13 cellular contexts compared by ENCODE assay signal in genomic region chr2:54409752-54410151, GRCh38. TPM values are rescaled to one million over a fixed set of nuclear protein-coding genes. Genes with fewer than 3 reads are reported as not detected.
DNase-seq lines count a peak whose midpoint lies in the region; ATAC-seq and TF ChIP-seq lines count a peak whose summit lies in the region.
"Had no signal": no experiment of that assay in that cellular context is flagged by ENCODE, and none has a peak within 500 bp of the region (broad histone marks: within the 10 kb centered on the region; RNA-seq: fewer than 3 reads in every experiment).

No MANE protein-coding gene starts in this region.

- H3K9me3 Mint-ChIP-seq in nephron progenitor cell, result no peaks in the 10 kb centered on the region
- H3K9me3 Mint-ChIP-seq in activated naive CD4-positive, alpha-beta T cell treated with anti-CD3 and anti-CD28 coated beads, Interleukin-2, amount 50 U/mL, for 72 hours, result no peaks in the 10 kb centered on the region
- no peaks in the 10 kb centered on the region for H3K9me3 Mint-ChIP-seq in stimulated activated naive CD8-positive, alpha-beta T cell treated with anti-CD3 and anti-CD28 coated beads, Interleukin-15, amount 100 ng/mL, for 72 hours
- H3K9me3 Mint-ChIP-seq: natural killer cell treated with Interleukin-12 subunit alpha and Interleukin-12 subunit beta and Interleukin-15 and Interleukin-18, amount 100 ng/mL, for 72 hours had no signal

- H3K4me1 Mint-ChIP-seq in nephron progenitor cell, result peaks cover 11% of the 10 kb centered on the region
- H3K4me1 Mint-ChIP-seq in stimulated activated naive CD8-positive, alpha-beta T cell treated with anti-CD3 and anti-CD28 coated beads, Interleukin-15, amount 100 ng/mL, for 72 hours, result no peaks in the 10 kb centered on the region

- H3K27ac Mint-ChIP-seq in nephron progenitor cell, result peak overlapping the region; percentile 26
- H3K27ac Mint-ChIP-seq in activated naive CD4-positive, alpha-beta T cell treated with anti-CD3 and anti-CD28 coated beads, Interleukin-2, amount 50 U/mL, for 72 hours, result no peak overlapping the region
- no peak overlapping the region for H3K27ac Mint-ChIP-seq in stimulated activated naive CD8-positive, alpha-beta T cell treated with anti-CD3 and anti-CD28 coated beads, Interleukin-15, amount 100 ng/mL, for 72 hours
- H3K27ac Mint-ChIP-seq: natural killer cell treated with Interleukin-12 subunit alpha and Interleukin-12 subunit beta and Interleukin-15 and Interleukin-18, amount 100 ng/mL, for 72 hours had no signal

- H3K27me3 Mint-ChIP-seq in nephron progenitor cell (ENCODE audit: low read depth, poor library complexity), result peaks cover 8% of the 10 kb centered on the region
- no peaks in the 10 kb centered on the region for H3K27me3 Mint-ChIP-seq in stimulated activated naive CD8-positive, alpha-beta T cell treated with anti-CD3 and anti-CD28 coated beads, Interleukin-15, amount 100 ng/mL, for 72 hours

- TF ChIP-seq CTCF in nephron progenitor cell (IDR thresholded peaks at IDR 0.05), result no peak

- DNase-seq in COLO829 (ENCODE audit: low spot score) (peak; percentile 48), NCI-H2227 (lab: John Stamatoyannopoulos, UW; ENCODE audit: unreplicated experiment) (peak; percentile 86), dermis blood vessel endothelial cell (peak; percentile 37), nephron progenitor cell (no peak), NCI-H446 (lab: John Stamatoyannopoulos, UW) (no peak)
- DNase-seq in activated naive CD4-positive, alpha-beta T cell treated with anti-CD3 and anti-CD28 coated beads, Interleukin-2, amount 50 U/mL, for 72 hours (ENCODE audit: low spot score in 2 of 2), result no peak
- DNase-seq in stimulated activated naive CD8-positive, alpha-beta T cell treated with anti-CD3 and anti-CD28 coated beads, Interleukin-15, amount 100 ng/mL, for 72 hours, result no peak
- DNase-seq: activated CD4-positive, alpha-beta T cell treated with anti-CD3 and anti-CD28 coated beads for 4 hours; NCI-H526 treated with DMSO at 0.1 percent for 48 hours; RPMI8226 had no signal

- ATAC-seq in activated naive CD4-positive, alpha-beta T cell treated with anti-CD3 and anti-CD28 coated beads, Interleukin-2, amount 50 U/mL, for 72 hours, result no peak
- ATAC-seq in stimulated activated naive CD8-positive, alpha-beta T cell treated with anti-CD3 and anti-CD28 coated beads, Interleukin-15, amount 100 ng/mL, for 72 hours, result no peak
- ATAC-seq in HG02884 (IDR thresholded peaks at IDR 0.05; ENCODE audit: unreplicated experiment), result no peak
- ATAC-seq: HepG2; natural killer cell treated with Interleukin-12 subunit alpha and Interleukin-12 subunit beta and Interleukin-15 and Interleukin-18, amount 100 ng/mL, for 72 hours had no signal

- no peaks in the 10 kb centered on the region for H3K36me3 Mint-ChIP-seq in nephron progenitor cell (ENCODE audit: low read depth)
- no peaks in the 10 kb centered on the region for H3K36me3 Mint-ChIP-seq in activated naive CD4-positive, alpha-beta T cell treated with anti-CD3 and anti-CD28 coated beads, Interleukin-2, amount 50 U/mL, for 72 hours
- H3K36me3 Mint-ChIP-seq: natural killer cell treated with Interleukin-12 subunit alpha and Interleukin-12 subunit beta and Interleukin-15 and Interleukin-18, amount 100 ng/mL, for 72 hours had no signal

- H3K4me3 Mint-ChIP-seq in nephron progenitor cell, result no peak overlapping the region
- no peak overlapping the region for H3K4me3 Mint-ChIP-seq in stimulated activated naive CD8-positive, alpha-beta T cell treated with anti-CD3 and anti-CD28 coated beads, Interleukin-15, amount 100 ng/mL, for 72 hours
- H3K4me3 Mint-ChIP-seq: natural killer cell treated with Interleukin-12 subunit alpha and Interleukin-12 subunit beta and Interleukin-15 and Interleukin-18, amount 100 ng/mL, for 72 hours had no signal

RNA-seq across cellular contexts. Expression of gene SPTBN1, which starts 46.4 kb away (rescaled TPM):
- total RNA-seq in dermis blood vessel endothelial cell, result 916 and 1,118 TPM in 2 replicates
- 100 to 1,000 TPM; 117 to 135 TPM for total RNA-seq in activated naive CD4-positive, alpha-beta T cell treated with anti-CD3 and anti-CD28 coated beads, Interleukin-2, amount 50 U/mL, for 72 hours

Comparison
In these comparisons a context has a peak if more than half of its experiments do, and no peak if none do; other contexts are left out.
1. DNase-seq: peak in COLO829 (single experiment), NCI-H2227 (single experiment) and dermis blood vessel endothelial cell (single experiment); none in nephron progenitor cell (single experiment), activated naive CD4-positive, alpha-beta T cell treated with anti-CD3 and anti-CD28 coated beads, Interleukin-2, amount 50 U/mL, for 72 hours (0 of 2), stimulated activated naive CD8-positive, alpha-beta T cell treated with anti-CD3 and anti-CD28 coated beads, Interleukin-15, amount 100 ng/mL, for 72 hours (0 of 2) and NCI-H446 (0 of 2).